Comparison of ENCODE assay signal across 1 cellular context in the genomic region with DNA sequence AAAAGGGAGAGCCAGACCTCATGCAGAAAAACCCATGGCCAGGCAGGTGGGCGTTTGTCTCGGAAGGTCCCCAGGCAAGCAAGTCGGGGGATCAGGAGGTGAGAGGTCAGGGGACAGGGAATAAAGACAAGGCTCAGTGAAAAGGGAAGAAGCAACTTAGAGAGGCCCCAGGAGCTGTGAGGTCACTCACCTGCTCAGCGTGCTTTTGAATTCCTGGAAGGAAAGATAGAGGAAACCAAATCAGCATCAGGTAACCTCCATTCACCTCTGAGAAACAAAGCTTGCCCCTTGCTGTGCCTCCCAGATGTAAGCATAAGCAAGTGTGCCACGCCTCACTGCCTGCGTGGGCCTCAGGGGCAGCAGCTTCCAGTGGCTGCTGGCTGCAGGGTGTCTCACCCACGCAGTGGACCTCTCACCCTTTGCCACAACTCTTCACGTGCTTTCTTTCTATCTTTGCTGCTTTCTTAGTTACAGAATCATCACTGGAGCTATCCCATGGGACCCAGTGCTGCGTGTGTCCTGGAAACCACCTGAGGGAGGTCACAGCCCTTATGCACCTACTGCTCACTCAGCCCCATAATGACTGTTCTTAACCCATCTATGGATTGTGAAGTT.
A peak's percentile ranks its signal among the peaks of the same experiment; 100 is the strongest.
TF ChIP-seq lines count a peak whose summit lies in the region.

No MANE protein-coding gene starts in this region.

TF ChIP-seq in GM12878, 131 proteins besides CTCF, POLR2A, EP300 and RAD21 (continued from another document):
- TF ChIP-seq, protein P1, sequence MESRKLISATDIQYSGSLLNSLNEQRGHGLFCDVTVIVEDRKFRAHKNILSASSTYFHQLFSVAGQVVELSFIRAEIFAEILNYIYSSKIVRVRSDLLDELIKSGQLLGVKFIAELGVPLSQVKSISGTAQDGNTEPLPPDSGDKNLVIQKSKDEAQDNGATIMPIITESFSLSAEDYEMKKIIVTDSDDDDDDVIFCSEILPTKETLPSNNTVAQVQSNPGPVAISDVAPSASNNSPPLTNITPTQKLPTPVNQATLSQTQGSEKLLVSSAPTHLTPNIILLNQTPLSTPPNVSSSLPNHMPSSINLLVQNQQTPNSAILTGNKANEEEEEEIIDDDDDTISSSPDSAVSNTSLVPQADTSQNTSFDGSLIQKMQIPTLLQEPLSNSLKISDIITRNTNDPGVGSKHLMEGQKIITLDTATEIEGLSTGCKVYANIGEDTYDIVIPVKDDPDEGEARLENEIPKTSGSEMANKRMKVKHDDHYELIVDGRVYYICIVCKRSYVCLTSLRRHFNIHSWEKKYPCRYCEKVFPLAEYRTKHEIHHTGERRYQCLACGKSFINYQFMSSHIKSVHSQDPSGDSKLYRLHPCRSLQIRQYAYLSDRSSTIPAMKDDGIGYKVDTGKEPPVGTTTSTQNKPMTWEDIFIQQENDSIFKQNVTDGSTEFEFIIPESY (IDR thresholded peaks at IDR 0.05), result no peak
- TF ChIP-seq DPF2 (IDR thresholded peaks at IDR 0.05) (peak; percentile 92), WRNIP1 (IDR thresholded peaks at IDR 0.05; ENCODE audit: borderline replicate concordance, low read depth, low read length) (no peak), GATAD2B (conservative IDR thresholded peaks at IDR 0.05; ENCODE audit: low read depth) (peak; percentile 94), ZBED1 (IDR thresholded peaks at IDR 0.05; ENCODE audit: borderline replicate concordance) (no peak), SIN3A (IDR thresholded peaks at IDR 0.05; ENCODE audit: low read depth, low read length) (no peak), BRCA1 (IDR thresholded peaks at IDR 0.05; ENCODE audit: low read depth, low read length) (no peak), SMARCA5 (IDR thresholded peaks at IDR 0.05) (0 out of 2 replicates have a peak, but pooled peaks have one; percentile 34), SIX5 (IDR thresholded peaks at IDR 0.05; ENCODE audit: low read depth, low read length, severe bottlenecking) (no peak), YY1 (IDR thresholded peaks at IDR 0.05; ENCODE audit: low read depth, low read length) (no peak), YBX1 (IDR thresholded peaks at IDR 0.05) (no peak), CBX5 (IDR thresholded peaks at IDR 0.05; ENCODE audit: low read depth) (no peak), EZH2 (IDR thresholded peaks at IDR 0.05; ENCODE audit: borderline replicate concordance, control insufficient read depth, low read depth, low read length) (no peak), RFX5 (IDR thresholded peaks at IDR 0.05; ENCODE audit: low read depth, low read length) (no peak), ZNF274 (IDR thresholded peaks at IDR 0.05; ENCODE audit: insufficient read depth, insufficient read length) (no peak), POLR2AphosphoS5 (IDR thresholded peaks at IDR 0.05; ENCODE audit: low read length) (no peak), SMAD1 (IDR thresholded peaks at IDR 0.05; ENCODE audit: low read depth, partially characterized antibody) (no peak), MYB (IDR thresholded peaks at IDR 0.05; ENCODE audit: borderline replicate concordance, low read depth, low read length) (0 out of 2 replicates have a peak, but pooled peaks have one; percentile 29), ZZZ3 (IDR thresholded peaks at IDR 0.05; ENCODE audit: control insufficient read depth, insufficient read length, low read depth) (no peak), EGR1 (IDR thresholded peaks at IDR 0.05; ENCODE audit: borderline replicate concordance in 1 of 2, low read depth in 2 of 2, low read length in 2 of 2) (peak in 1 of 2 experiments; percentile 93; a peak in 2 of 3 replicates), NR2C1 (IDR thresholded peaks at IDR 0.05) (peak; percentile 60; the same call in 1 of the 2 replicates), STAT3 (IDR thresholded peaks at IDR 0.05; ENCODE audit: low read depth, low read length) (no peak), BMI1 (IDR thresholded peaks at IDR 0.05; ENCODE audit: borderline replicate concordance) (peak; percentile 17; the same call in 1 of the 2 replicates), KLF5 (IDR thresholded peaks at IDR 0.05; ENCODE audit: partially characterized antibody) (no peak)
- TF ChIP-seq, protein P2, sequence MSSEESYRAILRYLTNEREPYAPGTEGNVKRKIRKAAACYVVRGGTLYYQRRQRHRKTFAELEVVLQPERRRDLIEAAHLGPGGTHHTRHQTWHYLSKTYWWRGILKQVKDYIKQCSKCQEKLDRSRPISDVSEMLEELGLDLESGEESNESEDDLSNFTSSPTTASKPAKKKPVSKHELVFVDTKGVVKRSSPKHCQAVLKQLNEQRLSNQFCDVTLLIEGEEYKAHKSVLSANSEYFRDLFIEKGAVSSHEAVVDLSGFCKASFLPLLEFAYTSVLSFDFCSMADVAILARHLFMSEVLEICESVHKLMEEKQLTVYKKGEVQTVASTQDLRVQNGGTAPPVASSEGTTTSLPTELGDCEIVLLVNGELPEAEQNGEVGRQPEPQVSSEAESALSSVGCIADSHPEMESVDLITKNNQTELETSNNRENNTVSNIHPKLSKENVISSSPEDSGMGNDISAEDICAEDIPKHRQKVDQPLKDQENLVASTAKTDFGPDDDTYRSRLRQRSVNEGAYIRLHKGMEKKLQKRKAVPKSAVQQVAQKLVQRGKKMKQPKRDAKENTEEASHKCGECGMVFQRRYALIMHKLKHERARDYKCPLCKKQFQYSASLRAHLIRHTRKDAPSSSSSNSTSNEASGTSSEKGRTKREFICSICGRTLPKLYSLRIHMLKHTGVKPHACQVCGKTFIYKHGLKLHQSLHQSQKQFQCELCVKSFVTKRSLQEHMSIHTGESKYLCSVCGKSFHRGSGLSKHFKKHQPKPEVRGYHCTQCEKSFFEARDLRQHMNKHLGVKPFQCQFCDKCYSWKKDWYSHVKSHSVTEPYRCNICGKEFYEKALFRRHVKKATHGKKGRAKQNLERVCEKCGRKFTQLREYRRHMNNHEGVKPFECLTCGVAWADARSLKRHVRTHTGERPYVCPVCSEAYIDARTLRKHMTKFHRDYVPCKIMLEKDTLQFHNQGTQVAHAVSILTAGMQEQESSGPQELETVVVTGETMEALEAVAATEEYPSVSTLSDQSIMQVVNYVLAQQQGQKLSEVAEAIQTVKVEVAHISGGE (CRISPR knock-in tag; IDR thresholded peaks at IDR 0.05), result no peak
- TF ChIP-seq, protein P3, sequence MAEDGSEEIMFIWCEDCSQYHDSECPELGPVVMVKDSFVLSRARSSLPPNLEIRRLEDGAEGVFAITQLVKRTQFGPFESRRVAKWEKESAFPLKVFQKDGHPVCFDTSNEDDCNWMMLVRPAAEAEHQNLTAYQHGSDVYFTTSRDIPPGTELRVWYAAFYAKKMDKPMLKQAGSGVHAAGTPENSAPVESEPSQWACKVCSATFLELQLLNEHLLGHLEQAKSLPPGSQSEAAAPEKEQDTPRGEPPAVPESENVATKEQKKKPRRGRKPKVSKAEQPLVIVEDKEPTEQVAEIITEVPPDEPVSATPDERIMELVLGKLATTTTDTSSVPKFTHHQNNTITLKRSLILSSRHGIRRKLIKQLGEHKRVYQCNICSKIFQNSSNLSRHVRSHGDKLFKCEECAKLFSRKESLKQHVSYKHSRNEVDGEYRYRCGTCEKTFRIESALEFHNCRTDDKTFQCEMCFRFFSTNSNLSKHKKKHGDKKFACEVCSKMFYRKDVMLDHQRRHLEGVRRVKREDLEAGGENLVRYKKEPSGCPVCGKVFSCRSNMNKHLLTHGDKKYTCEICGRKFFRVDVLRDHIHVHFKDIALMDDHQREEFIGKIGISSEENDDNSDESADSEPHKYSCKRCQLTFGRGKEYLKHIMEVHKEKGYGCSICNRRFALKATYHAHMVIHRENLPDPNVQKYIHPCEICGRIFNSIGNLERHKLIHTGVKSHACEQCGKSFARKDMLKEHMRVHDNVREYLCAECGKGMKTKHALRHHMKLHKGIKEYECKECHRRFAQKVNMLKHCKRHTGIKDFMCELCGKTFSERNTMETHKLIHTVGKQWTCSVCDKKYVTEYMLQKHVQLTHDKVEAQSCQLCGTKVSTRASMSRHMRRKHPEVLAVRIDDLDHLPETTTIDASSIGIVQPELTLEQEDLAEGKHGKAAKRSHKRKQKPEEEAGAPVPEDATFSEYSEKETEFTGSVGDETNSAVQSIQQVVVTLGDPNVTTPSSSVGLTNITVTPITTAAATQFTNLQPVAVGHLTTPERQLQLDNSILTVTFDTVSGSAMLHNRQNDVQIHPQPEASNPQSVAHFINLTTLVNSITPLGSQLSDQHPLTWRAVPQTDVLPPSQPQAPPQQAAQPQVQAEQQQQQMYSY (CRISPR knock-in tag; IDR thresholded peaks at IDR 0.05), result no peak
- TF ChIP-seq, protein P4, sequence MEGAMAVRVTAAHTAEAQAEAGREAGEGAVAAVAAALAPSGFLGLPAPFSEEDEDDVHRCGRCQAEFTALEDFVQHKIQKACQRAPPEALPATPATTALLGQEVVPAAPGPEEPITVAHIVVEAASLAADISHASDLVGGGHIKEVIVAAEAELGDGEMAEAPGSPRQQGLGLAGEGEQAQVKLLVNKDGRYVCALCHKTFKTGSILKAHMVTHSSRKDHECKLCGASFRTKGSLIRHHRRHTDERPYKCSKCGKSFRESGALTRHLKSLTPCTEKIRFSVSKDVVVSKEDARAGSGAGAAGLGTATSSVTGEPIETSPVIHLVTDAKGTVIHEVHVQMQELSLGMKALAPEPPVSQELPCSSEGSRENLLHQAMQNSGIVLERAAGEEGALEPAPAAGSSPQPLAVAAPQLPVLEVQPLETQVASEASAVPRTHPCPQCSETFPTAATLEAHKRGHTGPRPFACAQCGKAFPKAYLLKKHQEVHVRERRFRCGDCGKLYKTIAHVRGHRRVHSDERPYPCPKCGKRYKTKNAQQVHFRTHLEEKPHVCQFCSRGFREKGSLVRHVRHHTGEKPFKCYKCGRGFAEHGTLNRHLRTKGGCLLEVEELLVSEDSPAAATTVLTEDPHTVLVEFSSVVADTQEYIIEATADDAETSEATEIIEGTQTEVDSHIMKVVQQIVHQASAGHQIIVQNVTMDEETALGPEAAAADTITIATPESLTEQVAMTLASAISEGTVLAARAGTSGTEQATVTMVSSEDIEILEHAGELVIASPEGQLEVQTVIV (IDR thresholded peaks at IDR 0.05; ENCODE audit: borderline replicate concordance, partially characterized antibody), result no peak
- TF ChIP-seq, protein P5, sequence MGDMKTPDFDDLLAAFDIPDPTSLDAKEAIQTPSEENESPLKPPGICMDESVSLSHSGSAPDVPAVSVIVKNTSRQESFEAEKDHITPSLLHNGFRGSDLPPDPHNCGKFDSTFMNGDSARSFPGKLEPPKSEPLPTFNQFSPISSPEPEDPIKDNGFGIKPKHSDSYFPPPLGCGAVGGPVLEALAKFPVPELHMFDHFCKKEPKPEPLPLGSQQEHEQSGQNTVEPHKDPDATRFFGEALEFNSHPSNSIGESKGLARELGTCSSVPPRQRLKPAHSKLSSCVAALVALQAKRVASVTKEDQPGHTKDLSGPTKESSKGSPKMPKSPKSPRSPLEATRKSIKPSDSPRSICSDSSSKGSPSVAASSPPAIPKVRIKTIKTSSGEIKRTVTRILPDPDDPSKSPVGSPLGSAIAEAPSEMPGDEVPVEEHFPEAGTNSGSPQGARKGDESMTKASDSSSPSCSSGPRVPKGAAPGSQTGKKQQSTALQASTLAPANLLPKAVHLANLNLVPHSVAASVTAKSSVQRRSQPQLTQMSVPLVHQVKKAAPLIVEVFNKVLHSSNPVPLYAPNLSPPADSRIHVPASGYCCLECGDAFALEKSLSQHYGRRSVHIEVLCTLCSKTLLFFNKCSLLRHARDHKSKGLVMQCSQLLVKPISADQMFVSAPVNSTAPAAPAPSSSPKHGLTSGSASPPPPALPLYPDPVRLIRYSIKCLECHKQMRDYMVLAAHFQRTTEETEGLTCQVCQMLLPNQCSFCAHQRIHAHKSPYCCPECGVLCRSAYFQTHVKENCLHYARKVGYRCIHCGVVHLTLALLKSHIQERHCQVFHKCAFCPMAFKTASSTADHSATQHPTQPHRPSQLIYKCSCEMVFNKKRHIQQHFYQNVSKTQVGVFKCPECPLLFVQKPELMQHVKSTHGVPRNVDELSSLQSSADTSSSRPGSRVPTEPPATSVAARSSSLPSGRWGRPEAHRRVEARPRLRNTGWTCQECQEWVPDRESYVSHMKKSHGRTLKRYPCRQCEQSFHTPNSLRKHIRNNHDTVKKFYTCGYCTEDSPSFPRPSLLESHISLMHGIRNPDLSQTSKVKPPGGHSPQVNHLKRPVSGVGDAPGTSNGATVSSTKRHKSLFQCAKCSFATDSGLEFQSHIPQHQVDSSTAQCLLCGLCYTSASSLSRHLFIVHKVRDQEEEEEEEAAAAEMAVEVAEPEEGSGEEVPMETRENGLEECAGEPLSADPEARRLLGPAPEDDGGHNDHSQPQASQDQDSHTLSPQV (IDR thresholded peaks at IDR 0.05), result no peak
- TF ChIP-seq, protein P6, sequence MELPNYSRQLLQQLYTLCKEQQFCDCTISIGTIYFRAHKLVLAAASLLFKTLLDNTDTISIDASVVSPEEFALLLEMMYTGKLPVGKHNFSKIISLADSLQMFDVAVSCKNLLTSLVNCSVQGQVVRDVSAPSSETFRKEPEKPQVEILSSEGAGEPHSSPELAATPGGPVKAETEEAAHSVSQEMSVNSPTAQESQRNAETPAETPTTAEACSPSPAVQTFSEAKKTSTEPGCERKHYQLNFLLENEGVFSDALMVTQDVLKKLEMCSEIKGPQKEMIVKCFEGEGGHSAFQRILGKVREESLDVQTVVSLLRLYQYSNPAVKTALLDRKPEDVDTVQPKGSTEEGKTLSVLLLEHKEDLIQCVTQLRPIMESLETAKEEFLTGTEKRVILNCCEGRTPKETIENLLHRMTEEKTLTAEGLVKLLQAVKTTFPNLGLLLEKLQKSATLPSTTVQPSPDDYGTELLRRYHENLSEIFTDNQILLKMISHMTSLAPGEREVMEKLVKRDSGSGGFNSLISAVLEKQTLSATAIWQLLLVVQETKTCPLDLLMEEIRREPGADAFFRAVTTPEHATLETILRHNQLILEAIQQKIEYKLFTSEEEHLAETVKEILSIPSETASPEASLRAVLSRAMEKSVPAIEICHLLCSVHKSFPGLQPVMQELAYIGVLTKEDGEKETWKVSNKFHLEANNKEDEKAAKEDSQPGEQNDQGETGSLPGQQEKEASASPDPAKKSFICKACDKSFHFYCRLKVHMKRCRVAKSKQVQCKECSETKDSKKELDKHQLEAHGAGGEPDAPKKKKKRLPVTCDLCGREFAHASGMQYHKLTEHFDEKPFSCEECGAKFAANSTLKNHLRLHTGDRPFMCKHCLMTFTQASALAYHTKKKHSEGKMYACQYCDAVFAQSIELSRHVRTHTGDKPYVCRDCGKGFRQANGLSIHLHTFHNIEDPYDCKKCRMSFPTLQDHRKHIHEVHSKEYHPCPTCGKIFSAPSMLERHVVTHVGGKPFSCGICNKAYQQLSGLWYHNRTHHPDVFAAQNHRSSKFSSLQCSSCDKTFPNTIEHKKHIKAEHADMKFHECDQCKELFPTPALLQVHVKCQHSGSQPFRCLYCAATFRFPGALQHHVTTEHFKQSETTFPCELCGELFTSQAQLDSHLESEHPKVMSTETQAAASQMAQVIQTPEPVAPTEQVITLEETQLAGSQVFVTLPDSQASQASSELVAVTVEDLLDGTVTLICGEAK (IDR thresholded peaks at IDR 0.05; ENCODE audit: borderline replicate concordance), result no peak
- TF ChIP-seq, protein P7, sequence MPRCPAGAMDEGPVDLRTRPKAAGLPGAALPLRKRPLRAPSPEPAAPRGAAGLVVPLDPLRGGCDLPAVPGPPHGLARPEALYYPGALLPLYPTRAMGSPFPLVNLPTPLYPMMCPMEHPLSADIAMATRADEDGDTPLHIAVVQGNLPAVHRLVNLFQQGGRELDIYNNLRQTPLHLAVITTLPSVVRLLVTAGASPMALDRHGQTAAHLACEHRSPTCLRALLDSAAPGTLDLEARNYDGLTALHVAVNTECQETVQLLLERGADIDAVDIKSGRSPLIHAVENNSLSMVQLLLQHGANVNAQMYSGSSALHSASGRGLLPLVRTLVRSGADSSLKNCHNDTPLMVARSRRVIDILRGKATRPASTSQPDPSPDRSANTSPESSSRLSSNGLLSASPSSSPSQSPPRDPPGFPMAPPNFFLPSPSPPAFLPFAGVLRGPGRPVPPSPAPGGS (IDR thresholded peaks at IDR 0.05; ENCODE audit: borderline replicate concordance, insufficient read depth, low read depth, low read length, poor library complexity, severe bottlenecking), result no peak
